Comparison of ENCODE assay signal across 22 cellular contexts in genomic region chr6:15739867-15740266, GRCh38.
"Had no signal": no experiment of that assay in that cellular context is flagged by ENCODE, and none has a peak within 500 bp of the region (broad histone marks: within the 10 kb centered on the region; RNA-seq: fewer than 3 reads in every experiment).

No MANE protein-coding gene starts in this region.

- H3K27ac Mint-ChIP-seq: effector memory CD8-positive, alpha-beta T cell; naive B cell; stimulated activated effector memory CD8-positive, alpha-beta T cell treated with anti-CD3 and anti-CD28 coated beads, Interleukin-12 subunit alpha, Interleukin-12 subunit beta, amount 100 ng/mL, for 72 hours had no signal

- H3K4me3 ChIP-seq: lung, ovary, smooth muscle cell, suprapubic skin, thyroid gland, upper lobe of left lung, vagina had no signal

- H3K4me2 ChIP-seq: smooth muscle cell had no signal

- H3K4me1 ChIP-seq: foreskin keratinocyte, suprapubic skin, thyroid gland, upper lobe of left lung, vagina had no signal

- ATAC-seq: effector memory CD8-positive, alpha-beta T cell; foreskin keratinocyte; left colon; left ventricle myocardium superior; right cardiac atrium; stimulated activated effector memory CD8-positive, alpha-beta T cell treated with anti-CD3 and anti-CD28 coated beads, Interleukin-12 subunit alpha, Interleukin-12 subunit beta, amount 100 ng/mL, for 72 hours; stimulated activated naive CD8-positive, alpha-beta T cell treated with anti-CD3 and anti-CD28 coated beads, Interleukin-15, Interleukin-2, amounts not matched to agents 100 U/mL and 50 U/mL, for 24 hours had no signal

- H3K4me3 Mint-ChIP-seq: effector memory CD8-positive, alpha-beta T cell; naive B cell; stimulated activated effector memory CD8-positive, alpha-beta T cell treated with anti-CD3 and anti-CD28 coated beads, Interleukin-12 subunit alpha, Interleukin-12 subunit beta, amount 100 ng/mL, for 72 hours had no signal

- H3K27ac ChIP-seq: foreskin keratinocyte, ovary, suprapubic skin, thyroid gland, upper lobe of left lung, vagina had no signal

- H3K36me3 Mint-ChIP-seq: stimulated activated effector memory CD8-positive, alpha-beta T cell treated with anti-CD3 and anti-CD28 coated beads, Interleukin-12 subunit alpha, Interleukin-12 subunit beta, amount 100 ng/mL, for 72 hours had no signal

- H3K27me3 ChIP-seq: ovary, suprapubic skin, thyroid gland, upper lobe of left lung, vagina had no signal

- FAIRE-seq: endothelial cell of umbilical vein had no signal

- H3K9me3 ChIP-seq: ovary, suprapubic skin, thyroid gland, upper lobe of left lung, vagina had no signal

- H3K4me1 Mint-ChIP-seq: naive B cell had no signal

- H3K36me3 ChIP-seq: ovary, suprapubic skin, thyroid gland, upper lobe of left lung, vagina had no signal

- DNase-seq: cortex of kidney; effector memory CD8-positive, alpha-beta T cell; erythroblast; foreskin keratinocyte; left colon; left ventricle myocardium superior; mesenchymal stem cell; naive B cell; nucleus accumbens; ovary; right cardiac atrium; stimulated activated CD4-positive, alpha-beta T cell treated with anti-CD3 and anti-CD28 coated beads, Interleukin-4, amount 100 ng/mL, for 1 hour; stimulated activated CD8-positive, alpha-beta memory T cell treated with anti-CD3 and anti-CD28 coated beads, Interleukin-4, amount 100 ng/mL, for 48 hours; stimulated activated naive CD8-positive, alpha-beta T cell treated with anti-CD3 and anti-CD28 coated beads, Interleukin-15, Interleukin-2, amounts not matched to agents 100 U/mL and 50 U/mL, for 24 hours; thyroid gland; upper lobe of left lung had no signal
